Comparison of ENCODE assay signal across 17 cellular contexts in genomic region chr22:44881246-44881600, GRCh38.
"Had no signal": no experiment of that assay in that cellular context is flagged by ENCODE, and none has a peak within 500 bp of the region (broad histone marks: within the 10 kb centered on the region; RNA-seq: fewer than 3 reads in every experiment).

No MANE protein-coding gene starts in this region.

- H3K27me3 Mint-ChIP-seq: type B pancreatic cell had no signal

- H3K36me3 Mint-ChIP-seq: natural killer cell treated with Interleukin-12 subunit alpha and Interleukin-12 subunit beta and Interleukin-15 and Interleukin-18, amount 100 ng/mL, for 72 hours had no signal

- H3K4me3 Mint-ChIP-seq: naive B cell; natural killer cell treated with Interleukin-12 subunit alpha and Interleukin-12 subunit beta and Interleukin-15 and Interleukin-18, amount 100 ng/mL, for 72 hours; stimulated activated memory B cell treated with anti-CD40 and anti-IgM and Interleukin-4, amounts not matched to agents 10 μg/mL and 1 μg/mL and 100 μg/mL, for 72 hours; type B pancreatic cell had no signal

- DNase-seq: effector CD4-positive, alpha-beta T cell; foreskin fibroblast; gastrocnemius medialis; heart left ventricle; left ventricle myocardium inferior; lower lobe of right lung; naive B cell; nucleus accumbens; right cardiac atrium; stimulated activated CD4-positive, alpha-beta T cell treated with anti-CD3 and anti-CD28 coated beads, Interleukin-4, amount 100 ng/mL, for 4 hours; stimulated activated naive CD8-positive, alpha-beta T cell treated with anti-CD3 and anti-CD28 coated beads, Interleukin-15, Interleukin-2, amounts not matched to agents 100 U/mL and 50 U/mL, for 24 hours; substantia nigra; testis had no signal

- H3K27ac Mint-ChIP-seq: naive B cell; natural killer cell treated with Interleukin-12 subunit alpha and Interleukin-12 subunit beta and Interleukin-15 and Interleukin-18, amount 100 ng/mL, for 72 hours; stimulated activated memory B cell treated with anti-CD40 and anti-IgM and Interleukin-4, amounts not matched to agents 10 μg/mL and 1 μg/mL and 100 μg/mL, for 72 hours; type B pancreatic cell had no signal

- H3K9me3 Mint-ChIP-seq: natural killer cell treated with Interleukin-12 subunit alpha and Interleukin-12 subunit beta and Interleukin-15 and Interleukin-18, amount 100 ng/mL, for 72 hours had no signal

- ATAC-seq: gastrocnemius medialis; heart left ventricle; lower lobe of right lung; natural killer cell treated with Interleukin-12 subunit alpha and Interleukin-12 subunit beta and Interleukin-15 and Interleukin-18, amount 100 ng/mL, for 72 hours; psoas muscle; right cardiac atrium; stimulated activated memory B cell treated with anti-CD40 and anti-IgM and Interleukin-4, amounts not matched to agents 10 μg/mL and 1 μg/mL and 100 μg/mL, for 72 hours; stimulated activated naive CD8-positive, alpha-beta T cell treated with anti-CD3 and anti-CD28 coated beads, Interleukin-15, Interleukin-2, amounts not matched to agents 100 U/mL and 50 U/mL, for 24 hours had no signal

- H3K4me1 Mint-ChIP-seq: naive B cell; stimulated activated memory B cell treated with anti-CD40 and anti-IgM and Interleukin-4, amounts not matched to agents 10 μg/mL and 1 μg/mL and 100 μg/mL, for 72 hours had no signal
